ENCODE assay signal across 23 cellular contexts in the genomic region with DNA sequence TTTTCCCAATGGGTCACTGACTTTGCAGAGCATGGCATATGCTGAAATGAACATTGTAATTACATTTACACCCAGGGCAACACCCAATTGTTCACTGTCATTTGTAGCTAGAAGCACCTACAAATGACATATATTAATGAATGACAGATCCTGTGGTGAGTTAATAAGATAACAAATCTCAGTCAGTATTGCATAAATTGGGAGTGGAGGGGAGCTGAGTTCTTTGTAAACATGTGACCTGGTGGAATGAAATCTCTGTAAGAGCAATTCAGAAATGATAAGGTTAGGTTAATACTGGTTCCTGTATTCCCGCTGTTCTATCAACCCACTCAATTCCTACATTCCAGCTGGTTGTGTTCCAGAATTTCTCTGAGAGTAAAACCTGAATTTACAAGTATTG.
DNase-seq lines count a peak whose midpoint lies in the region; ATAC-seq, FAIRE-seq and TF ChIP-seq lines count a peak whose summit lies in the region.
"Had no signal": no experiment of that assay in that cellular context is flagged by ENCODE, and none has a peak within 500 bp of the region (broad histone marks: within the 10 kb centered on the region; RNA-seq: fewer than 3 reads in every experiment).

No MANE protein-coding gene starts in this region.

- no peak overlapping the region for H3K14ac ChIP-seq in mesenchymal stem cell (ENCODE audit: low read length in 2 of 2)

- no peak overlapping the region for H3K9ac ChIP-seq in SK-N-SH
- H3K9ac ChIP-seq in mesenchymal stem cell (ENCODE audit: low read length): no peak overlapping the region
- H3K9ac ChIP-seq: BLaER1 treated with 17β-estradiol and CSF1 and Interleukin-3, amounts not matched to agents 10 nM and 100 nM had no signal

- H3K27me3 ChIP-seq in SK-N-SH (ENCODE audit: insufficient read depth) (no peaks in the 10 kb centered on the region), small intestine (ENCODE audit: control insufficient read depth in 2 of 2, insufficient read depth in 2 of 2, low read length in 2 of 2) (no peaks in the 10 kb centered on the region), mesenchymal stem cell (ENCODE audit: control insufficient read depth in 1 of 2, insufficient read depth in 1 of 2, low read length in 2 of 2) (no peaks in the 10 kb centered on the region)
- H3K27me3 ChIP-seq: BE2C; BLaER1 treated with 17β-estradiol and CSF1 and Interleukin-3, amounts not matched to agents 10 nM and 100 nM had no signal

- H4K8ac ChIP-seq in mesenchymal stem cell (ENCODE audit: low read length): no peak overlapping the region

- no peak overlapping the region for H3K23ac ChIP-seq in mesenchymal stem cell (ENCODE audit: low read length in 2 of 2)

- H2BK120ac ChIP-seq in mesenchymal stem cell (ENCODE audit: low read depth, low read length): no peak overlapping the region

- no peak for ATAC-seq in SK-N-SH treated with all-trans-retinoic acid at 6 μM for 48 hours
- no peak for ATAC-seq in GM21381 (IDR thresholded peaks at IDR 0.05; ENCODE audit: unreplicated experiment)
- ATAC-seq: A549, GM12878, GM23338 had no signal

- H3K79me1 ChIP-seq in mesenchymal stem cell (replicated peaks; ENCODE audit: low read length, poor library complexity, severe bottlenecking): no peaks in the 10 kb centered on the region

- no peak overlapping the region for H3K18ac ChIP-seq in mesenchymal stem cell (ENCODE audit: low read depth in 1 of 2, low read length in 2 of 2)

- no peak overlapping the region for H3K4ac ChIP-seq in mesenchymal stem cell (ENCODE audit: low read depth in 1 of 2, low read length in 2 of 2)

- H3K4me2 ChIP-seq in SK-N-SH: no peak overlapping the region
- no peak overlapping the region for H3K4me2 ChIP-seq in mesenchymal stem cell (ENCODE audit: low read length, poor library complexity, severe bottlenecking)
- H3K4me2 ChIP-seq: A549; BLaER1 treated with 17β-estradiol and CSF1 and Interleukin-3, amounts not matched to agents 10 nM and 100 nM; GM23338 had no signal

- H3K4me3 ChIP-seq in SK-N-SH (ENCODE audit: low read depth in 2 of 2, low read length in 1 of 2): no peak overlapping the region
- no peak overlapping the region for H3K4me3 ChIP-seq in small intestine (ENCODE audit: low read depth in 1 of 2, low read length in 2 of 2)
- no peak overlapping the region for H3K4me3 ChIP-seq in mesenchymal stem cell (ENCODE audit: insufficient read depth in 1 of 2, low read depth in 1 of 2, low read length in 2 of 2)
- H3K4me3 ChIP-seq: A549; BLaER1 treated with 17β-estradiol and CSF1 and Interleukin-3, amounts not matched to agents 10 nM and 100 nM; GM12878; GM23338 had no signal

- H2AFZ ChIP-seq in SK-N-SH (ENCODE audit: low read depth): no peak overlapping the region
- H2AFZ ChIP-seq in mesenchymal stem cell (ENCODE audit: low read depth, low read length): no peak overlapping the region
- H2AFZ ChIP-seq: GM23338 had no signal

- H3K9me3 ChIP-seq in SK-N-SH (no peaks in the 10 kb centered on the region), small intestine (ENCODE audit: control insufficient read depth, low read depth) (no peaks in the 10 kb centered on the region), mesenchymal stem cell (ENCODE audit: control insufficient read depth, low read length) (no peaks in the 10 kb centered on the region)
- H3K9me3 ChIP-seq: A549; BE2C; BLaER1 treated with 17β-estradiol and CSF1 and Interleukin-3, amounts not matched to agents 10 nM and 100 nM had no signal

- no peaks in the 10 kb centered on the region for H4K20me1 ChIP-seq in SK-N-SH (ENCODE audit: insufficient read depth)
- H4K20me1 ChIP-seq: BLaER1 treated with 17β-estradiol and CSF1 and Interleukin-3, amounts not matched to agents 10 nM and 100 nM had no signal

- no peaks in the 10 kb centered on the region for H3K9me2 ChIP-seq in SK-N-SH

- FAIRE-seq in small intestine (lab: Jason Lieb, UNC): no peak
- FAIRE-seq: A549, D721Med, GM12878, GM19239 had no signal

- TF ChIP-seq CTCF in SK-N-SH (IDR thresholded peaks at IDR 0.05) (no peak), VCaP (conservative IDR thresholded peaks at IDR 0.05) (no peak)

- no peaks in the 10 kb centered on the region for H3F3A ChIP-seq in SK-N-SH (replicated peaks; ENCODE audit: insufficient read depth)

- H2AK5ac ChIP-seq in mesenchymal stem cell (ENCODE audit: low read length, severe bottlenecking): no peak overlapping the region

- H3K27ac ChIP-seq in SK-N-SH (ENCODE audit: low read depth in 2 of 2, low read length in 1 of 2) (peak overlapping the region in 1 of 2 experiments; percentile 35; a peak in 1 of 4 replicates), VCaP (peak overlapping the region; percentile 40; the same call in 1 of the 2 replicates), small intestine (ENCODE audit: low read depth in 1 of 2, low read length in 1 of 2) (no peak overlapping the region), mesenchymal stem cell (ENCODE audit: low read length, poor library complexity, severe bottlenecking) (no peak overlapping the region)
- H3K27ac ChIP-seq: A549; BLaER1 treated with 17β-estradiol and CSF1 and Interleukin-3, amounts not matched to agents 10 nM and 100 nM had no signal

- no peak overlapping the region for H2BK5ac ChIP-seq in mesenchymal stem cell (ENCODE audit: low read depth, low read length, poor library complexity, severe bottlenecking)

- H3K4me1 ChIP-seq in SK-N-SH (ENCODE audit: control insufficient read depth in 1 of 2, insufficient read depth in 2 of 2, low read depth in 1 of 2, low read length in 1 of 2): peaks cover 0 to 17% of the 10 kb centered on the region in 2 experiments; a peak in 2 of 4 replicates
- H3K4me1 ChIP-seq in small intestine (ENCODE audit: control insufficient read depth in 2 of 2, insufficient read depth in 1 of 2, low read depth in 1 of 2, low read length in 1 of 2): peaks cover 0 to 5% of the 10 kb centered on the region in 2 donors
- peaks cover under 1% of the 10 kb centered on the region for H3K4me1 ChIP-seq in mesenchymal stem cell (ENCODE audit: control insufficient read depth, insufficient read depth, low read depth, low read length)
- H3K4me1 ChIP-seq: A549; BLaER1 treated with 17β-estradiol and CSF1 and Interleukin-3, amounts not matched to agents 10 nM and 100 nM had no signal

- DNase-seq in SK-N-SH (no peak), astrocyte of the hippocampus (ENCODE audit: low read depth, low spot score) (peak; percentile 3), small intestine (peak; percentile 51), mesenchymal stem cell (no peak)
- DNase-seq: 8988T; ACHN; AML-193; BE2C; CD4-positive, alpha-beta T cell; DMS 273 treated with DMSO at 0.1 percent for 48 hours; DMS79; EL; GDM1; H9 had no signal

- WGBS in SK-N-SH (ENCODE audit: low lambda C conversion rate): 76% methylated on average over 1 of the region's 1 CpG
- WGBS in small intestine, 3 donors: 18 to 71% (median 52%) methylated on average over 1 of the region's 1 CpG
- no CpG with 5 or more reads among the region's 1 CpG for WGBS in mesenchymal stem cell

- no peak overlapping the region for H2BK12ac ChIP-seq in mesenchymal stem cell (ENCODE audit: low read length in 2 of 2)

- H4K91ac ChIP-seq in mesenchymal stem cell (ENCODE audit: low read length): no peak overlapping the region

- TF ChIP-seq RAD21 in SK-N-SH (IDR thresholded peaks at IDR 0.05; ENCODE audit: low read length): no peak

- peak in 1 of 2 experiments; percentile 43; a peak in 1 of 4 replicates for TF ChIP-seq EP300 in SK-N-SH (IDR thresholded peaks at IDR 0.05; ENCODE audit: borderline replicate concordance in 1 of 2, low read depth in 1 of 2, low read length in 1 of 2)

- CTCF ChIA-PET in SK-N-SH (lab: Yijun Ruan, JAX): interaction anchor here (0.9 to 1.2 kb wide), 2 partner anchors 10 to 210 kb away, joined by 3 read pairs; no protein-coding TSS in a partner anchor

- POLR2A ChIA-PET in SK-N-SH (lab: Yijun Ruan, JAX): no interaction called here

- H3K79me2 ChIP-seq in SK-N-SH (ENCODE audit: insufficient read depth): no peaks in the 10 kb centered on the region

- H3K36me3 ChIP-seq in SK-N-SH (replicated peaks in 1 of 2; ENCODE audit: control insufficient read depth in 1 of 2, insufficient read depth in 2 of 2, low read length in 1 of 2): no peaks in the 10 kb centered on the region
- no peaks in the 10 kb centered on the region for H3K36me3 ChIP-seq in small intestine (ENCODE audit: control insufficient read depth in 2 of 2, insufficient read depth in 2 of 2, low read length in 2 of 2)
- no peaks in the 10 kb centered on the region for H3K36me3 ChIP-seq in mesenchymal stem cell (ENCODE audit: control insufficient read depth in 1 of 2, insufficient read depth in 2 of 2, low read depth in 1 of 2, low read length in 2 of 2)
- H3K36me3 ChIP-seq: BE2C; BLaER1 treated with 17β-estradiol and CSF1 and Interleukin-3, amounts not matched to agents 10 nM and 100 nM had no signal

- no peak overlapping the region for H2BK15ac ChIP-seq in mesenchymal stem cell (ENCODE audit: low read depth, poor library complexity, severe bottlenecking)

TF ChIP-seq in SK-N-SH, 30 proteins besides CTCF, POLR2A, EP300 and RAD21:
- 0 out of 2 replicates have a peak, but pooled peaks have one; percentile 25 for TF ChIP-seq GATA2 (CRISPR knock-in tag; IDR thresholded peaks at IDR 0.05)
- no peak for TF ChIP-seq FOXM1 (IDR thresholded peaks at IDR 0.05; ENCODE audit: low read depth)

TF ChIP-seq in SK-N-SH treated with all-trans-retinoic acid at 6 μM for 48 hours, 23 proteins besides CTCF, POLR2A, EP300 and RAD21 (continues in another document):
- no peak for TF ChIP-seq TCF4 (CRISPR knock-in tag; IDR thresholded peaks at IDR 0.05; ENCODE audit: borderline replicate concordance)
- TF ChIP-seq ZNF70 (CRISPR knock-in tag; IDR thresholded peaks at IDR 0.05): no peak
- TF ChIP-seq CSDC2 (CRISPR knock-in tag; IDR thresholded peaks at IDR 0.05): no peak
- TF ChIP-seq, protein P1, sequence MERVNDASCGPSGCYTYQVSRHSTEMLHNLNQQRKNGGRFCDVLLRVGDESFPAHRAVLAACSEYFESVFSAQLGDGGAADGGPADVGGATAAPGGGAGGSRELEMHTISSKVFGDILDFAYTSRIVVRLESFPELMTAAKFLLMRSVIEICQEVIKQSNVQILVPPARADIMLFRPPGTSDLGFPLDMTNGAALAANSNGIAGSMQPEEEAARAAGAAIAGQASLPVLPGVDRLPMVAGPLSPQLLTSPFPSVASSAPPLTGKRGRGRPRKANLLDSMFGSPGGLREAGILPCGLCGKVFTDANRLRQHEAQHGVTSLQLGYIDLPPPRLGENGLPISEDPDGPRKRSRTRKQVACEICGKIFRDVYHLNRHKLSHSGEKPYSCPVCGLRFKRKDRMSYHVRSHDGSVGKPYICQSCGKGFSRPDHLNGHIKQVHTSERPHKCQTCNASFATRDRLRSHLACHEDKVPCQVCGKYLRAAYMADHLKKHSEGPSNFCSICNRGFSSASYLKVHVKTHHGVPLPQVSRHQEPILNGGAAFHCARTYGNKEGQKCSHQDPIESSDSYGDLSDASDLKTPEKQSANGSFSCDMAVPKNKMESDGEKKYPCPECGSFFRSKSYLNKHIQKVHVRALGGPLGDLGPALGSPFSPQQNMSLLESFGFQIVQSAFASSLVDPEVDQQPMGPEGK (CRISPR knock-in tag; IDR thresholded peaks at IDR 0.05; ENCODE audit: borderline replicate concordance): no peak
- no peak for TF ChIP-seq PPARA (CRISPR knock-in tag; IDR thresholded peaks at IDR 0.05; ENCODE audit: borderline replicate concordance)
- no peak for TF ChIP-seq GLIS3 (CRISPR knock-in tag; IDR thresholded peaks at IDR 0.05)
- no peak for TF ChIP-seq ZNF8 (CRISPR knock-in tag; IDR thresholded peaks at IDR 0.05)
- TF ChIP-seq ZFP3 (CRISPR knock-in tag; IDR thresholded peaks at IDR 0.05): no peak

Comparison
In these comparisons a context has a peak if more than half of its experiments do, and no peak if none do; other contexts are left out.
1. DNase-seq: peak in astrocyte of the hippocampus (single experiment) and small intestine (single experiment); none in SK-N-SH (single experiment) and mesenchymal stem cell (single experiment).